In genomic region chr17:7252176-7253043, GRCh38 we compare ENCODE assay signal across 8 cellular contexts. TPM values are rescaled to one million over a fixed set of nuclear protein-coding genes. Genes with fewer than 3 reads are reported as not detected.
DNase-seq lines count a peak whose midpoint lies in the region; ATAC-seq and TF ChIP-seq lines count a peak whose summit lies in the region.

ELP5 (plus strand) TSS chr17:7252215; CDS start chr17:7252551, 336 bp downstream.

- H3K27me3 ChIP-seq in body of pancreas (no peaks in the 10 kb centered on the region), skeletal muscle tissue (ENCODE audit: control insufficient read depth in 3 of 3, insufficient read depth in 3 of 3, low read length in 3 of 3) (no peaks in the 10 kb centered on the region)

- intact Hi-C loops in body of pancreas (cut with DNase I) = no loop called here

- no peaks in the 10 kb centered on the region for H3K9me3 ChIP-seq in body of pancreas
- no peaks in the 10 kb centered on the region for H3K9me3 ChIP-seq in skeletal muscle tissue (ENCODE audit: control insufficient read depth in 3 of 3, low read length in 3 of 3)

- TF ChIP-seq POLR2A in body of pancreas (IDR thresholded peaks at IDR 0.05) = peak; percentile 37 to 80 (median 78)

- H3K4me1 ChIP-seq in body of pancreas = peaks cover 38% of the 10 kb centered on the region
- H3K4me1 ChIP-seq in skeletal muscle tissue (ENCODE audit: control insufficient read depth in 3 of 3, insufficient read depth in 3 of 3, low read length in 3 of 3) = peaks cover 38 to 41% (median 41%) of the 10 kb centered on the region in 3 donors

- peak within 1 kb of the TSS; percentile 98 to 99 (median 99) for H3K9ac ChIP-seq in skeletal muscle tissue (ENCODE audit: low read depth in 1 of 3, low read length in 3 of 3)

- H3K36me3 ChIP-seq in body of pancreas (replicated peaks in 1 of 2; ENCODE audit: insufficient read depth in 1 of 2, low read depth in 2 of 2) = peaks cover 0 to 8% of the 10 kb centered on the region in 2 donors
- peaks cover 22 to 31% (median 30%) of the 10 kb centered on the region in 3 donors for H3K36me3 ChIP-seq in skeletal muscle tissue (ENCODE audit: control insufficient read depth in 3 of 3, insufficient read depth in 3 of 3, low read length in 3 of 3)

- H3K27ac ChIP-seq in body of pancreas (peak within 1 kb of the TSS; percentile 87 to 100 (median 100)), skeletal muscle tissue (ENCODE audit: low read depth, low read length) (peak within 1 kb of the TSS; percentile 100)

- H3K4me3 ChIP-seq in body of pancreas = peak within 1 kb of the TSS; percentile 98 to 99
- H3K4me3 ChIP-seq in iPS-11a (ENCODE audit: low read depth, low read length) = peak within 1 kb of the TSS; percentile 93
- peak within 1 kb of the TSS; percentile 64 to 92 (median 89) for H3K4me3 ChIP-seq in skeletal muscle tissue (ENCODE audit: low read length in 3 of 3)

- ATAC-seq in HG02938 (IDR thresholded peaks at IDR 0.05; ENCODE audit: unreplicated experiment) = peak; percentile 48
- peak; percentile 78 for ATAC-seq in body of pancreas

- peak in 4 of 7 experiments; percentile 20 to 39 (median 32) for TF ChIP-seq CTCF in body of pancreas (IDR thresholded peaks at IDR 0.05)

- DNase-seq in NCI-H345 (lab: John Stamatoyannopoulos, UW) (peak; percentile 73), NCI-H345 treated with DMSO at 0.1 percent for 48 hours (lab: John Stamatoyannopoulos, UW; ENCODE audit: unreplicated experiment) (no peak), NCI-H1694 treated with DMSO at 0.1 percent for 48 hours (lab: John Stamatoyannopoulos, UW) (peak; percentile 93), T-helper 9 cell (peak; percentile 83), body of pancreas (peak; percentile 94 to 96 (median 96))

- WGBS in body of pancreas, 2 donors = 1 to 6% methylated on average over 11 to 55 of the region's 55 CpGs

RNA-seq across cellular contexts. Expression of gene ELP5, which starts in this region (rescaled TPM):
- total RNA-seq in body of pancreas = 10 to 100 TPM; 10.2 to 16.3 TPM
- total RNA-seq in skeletal muscle tissue = 28.2 TPM
